Comparison of ENCODE assay signal across 1 cellular context in the genomic region with DNA sequence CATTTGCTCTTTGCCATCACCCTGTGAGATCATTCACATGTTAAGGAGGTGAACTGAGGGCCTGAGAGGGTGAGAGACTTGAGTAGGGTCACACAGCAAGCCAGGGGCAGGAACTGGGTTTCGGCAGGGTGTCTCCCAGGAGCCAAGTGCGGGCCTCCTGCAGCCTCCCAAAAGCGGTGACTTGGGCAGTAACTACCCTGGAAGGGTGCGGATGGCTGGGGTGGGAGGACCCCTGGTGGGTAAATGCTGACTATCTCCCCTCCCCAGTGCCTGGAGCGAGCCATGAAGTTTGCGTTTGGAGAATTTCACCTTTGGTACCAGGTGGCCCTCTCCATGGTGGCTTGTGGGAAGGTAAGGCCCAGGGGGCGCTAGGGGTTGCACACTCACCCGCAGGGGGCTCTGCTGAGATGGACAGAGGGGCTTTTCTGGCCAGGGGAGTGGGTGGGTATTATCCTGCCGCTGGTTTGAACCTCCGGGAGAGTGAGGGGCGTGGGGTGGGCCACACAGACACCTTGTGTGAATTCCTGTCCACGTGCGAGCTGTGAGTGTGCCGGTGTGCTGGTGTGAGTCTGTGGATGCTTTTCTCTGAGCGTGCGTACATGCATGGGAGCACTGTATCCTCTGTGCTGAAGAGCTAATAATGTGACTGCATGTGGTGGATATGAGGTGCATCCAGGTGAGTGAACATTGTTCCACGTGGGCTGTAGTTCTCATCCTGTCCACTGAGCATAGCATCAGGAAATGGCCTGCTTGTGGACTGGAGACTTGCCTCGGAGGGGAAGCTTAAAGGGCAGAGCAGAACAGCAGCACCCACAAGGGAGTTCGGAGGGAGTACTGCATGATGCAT.
TF ChIP-seq lines count a peak whose summit lies in the region.

No MANE protein-coding gene starts in this region.

TF ChIP-seq in GM12878, 131 proteins besides CTCF, POLR2A, EP300 and RAD21 (continued from another document):
- TF ChIP-seq, protein P1, sequence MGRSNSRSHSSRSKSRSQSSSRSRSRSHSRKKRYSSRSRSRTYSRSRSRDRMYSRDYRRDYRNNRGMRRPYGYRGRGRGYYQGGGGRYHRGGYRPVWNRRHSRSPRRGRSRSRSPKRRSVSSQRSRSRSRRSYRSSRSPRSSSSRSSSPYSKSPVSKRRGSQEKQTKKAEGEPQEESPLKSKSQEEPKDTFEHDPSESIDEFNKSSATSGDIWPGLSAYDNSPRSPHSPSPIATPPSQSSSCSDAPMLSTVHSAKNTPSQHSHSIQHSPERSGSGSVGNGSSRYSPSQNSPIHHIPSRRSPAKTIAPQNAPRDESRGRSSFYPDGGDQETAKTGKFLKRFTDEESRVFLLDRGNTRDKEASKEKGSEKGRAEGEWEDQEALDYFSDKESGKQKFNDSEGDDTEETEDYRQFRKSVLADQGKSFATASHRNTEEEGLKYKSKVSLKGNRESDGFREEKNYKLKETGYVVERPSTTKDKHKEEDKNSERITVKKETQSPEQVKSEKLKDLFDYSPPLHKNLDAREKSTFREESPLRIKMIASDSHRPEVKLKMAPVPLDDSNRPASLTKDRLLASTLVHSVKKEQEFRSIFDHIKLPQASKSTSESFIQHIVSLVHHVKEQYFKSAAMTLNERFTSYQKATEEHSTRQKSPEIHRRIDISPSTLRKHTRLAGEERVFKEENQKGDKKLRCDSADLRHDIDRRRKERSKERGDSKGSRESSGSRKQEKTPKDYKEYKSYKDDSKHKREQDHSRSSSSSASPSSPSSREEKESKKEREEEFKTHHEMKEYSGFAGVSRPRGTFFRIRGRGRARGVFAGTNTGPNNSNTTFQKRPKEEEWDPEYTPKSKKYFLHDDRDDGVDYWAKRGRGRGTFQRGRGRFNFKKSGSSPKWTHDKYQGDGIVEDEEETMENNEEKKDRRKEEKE (IDR thresholded peaks at IDR 0.05) = no peak
- TF ChIP-seq, protein P2, sequence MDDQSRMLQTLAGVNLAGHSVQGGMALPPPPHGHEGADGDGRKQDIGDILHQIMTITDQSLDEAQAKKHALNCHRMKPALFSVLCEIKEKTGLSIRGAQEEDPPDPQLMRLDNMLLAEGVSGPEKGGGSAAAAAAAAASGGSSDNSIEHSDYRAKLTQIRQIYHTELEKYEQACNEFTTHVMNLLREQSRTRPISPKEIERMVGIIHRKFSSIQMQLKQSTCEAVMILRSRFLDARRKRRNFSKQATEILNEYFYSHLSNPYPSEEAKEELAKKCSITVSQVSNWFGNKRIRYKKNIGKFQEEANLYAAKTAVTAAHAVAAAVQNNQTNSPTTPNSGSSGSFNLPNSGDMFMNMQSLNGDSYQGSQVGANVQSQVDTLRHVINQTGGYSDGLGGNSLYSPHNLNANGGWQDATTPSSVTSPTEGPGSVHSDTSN (IDR thresholded peaks at IDR 0.05; ENCODE audit: insufficient replicate concordance, low read depth, low read length) = no peak
- TF ChIP-seq, protein P3, sequence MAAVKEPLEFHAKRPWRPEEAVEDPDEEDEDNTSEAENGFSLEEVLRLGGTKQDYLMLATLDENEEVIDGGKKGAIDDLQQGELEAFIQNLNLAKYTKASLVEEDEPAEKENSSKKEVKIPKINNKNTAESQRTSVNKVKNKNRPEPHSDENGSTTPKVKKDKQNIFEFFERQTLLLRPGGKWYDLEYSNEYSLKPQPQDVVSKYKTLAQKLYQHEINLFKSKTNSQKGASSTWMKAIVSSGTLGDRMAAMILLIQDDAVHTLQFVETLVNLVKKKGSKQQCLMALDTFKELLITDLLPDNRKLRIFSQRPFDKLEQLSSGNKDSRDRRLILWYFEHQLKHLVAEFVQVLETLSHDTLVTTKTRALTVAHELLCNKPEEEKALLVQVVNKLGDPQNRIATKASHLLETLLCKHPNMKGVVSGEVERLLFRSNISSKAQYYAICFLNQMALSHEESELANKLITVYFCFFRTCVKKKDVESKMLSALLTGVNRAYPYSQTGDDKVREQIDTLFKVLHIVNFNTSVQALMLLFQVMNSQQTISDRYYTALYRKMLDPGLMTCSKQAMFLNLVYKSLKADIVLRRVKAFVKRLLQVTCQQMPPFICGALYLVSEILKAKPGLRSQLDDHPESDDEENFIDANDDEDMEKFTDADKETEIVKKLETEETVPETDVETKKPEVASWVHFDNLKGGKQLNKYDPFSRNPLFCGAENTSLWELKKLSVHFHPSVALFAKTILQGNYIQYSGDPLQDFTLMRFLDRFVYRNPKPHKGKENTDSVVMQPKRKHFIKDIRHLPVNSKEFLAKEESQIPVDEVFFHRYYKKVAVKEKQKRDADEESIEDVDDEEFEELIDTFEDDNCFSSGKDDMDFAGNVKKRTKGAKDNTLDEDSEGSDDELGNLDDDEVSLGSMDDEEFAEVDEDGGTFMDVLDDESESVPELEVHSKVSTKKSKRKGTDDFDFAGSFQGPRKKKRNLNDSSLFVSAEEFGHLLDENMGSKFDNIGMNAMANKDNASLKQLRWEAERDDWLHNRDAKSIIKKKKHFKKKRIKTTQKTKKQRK (IDR thresholded peaks at IDR 0.05; ENCODE audit: low read depth, low read length) = no peak
- TF ChIP-seq WRNIP1 (IDR thresholded peaks at IDR 0.05; ENCODE audit: borderline replicate concordance, low read depth, low read length) (no peak), SUZ12 (IDR thresholded peaks at IDR 0.05; ENCODE audit: unreplicated experiment) (no peak), FOS (IDR thresholded peaks at IDR 0.05; ENCODE audit: borderline replicate concordance, extremely low read depth, insufficient read length) (no peak), SRF (IDR thresholded peaks at IDR 0.05; ENCODE audit: low read depth in 2 of 2, low read length in 2 of 2) (no peak), RAD51 (IDR thresholded peaks at IDR 0.05) (no peak), ZNF207 (IDR thresholded peaks at IDR 0.05; ENCODE audit: borderline replicate concordance) (no peak), NR2C1 (IDR thresholded peaks at IDR 0.05) (no peak), CHD1 (IDR thresholded peaks at IDR 0.05; ENCODE audit: low read depth, low read length) (no peak), NBN (IDR thresholded peaks at IDR 0.05) (no peak)
TF ChIP-seq in GM12878: peak in this region for 0.
